In the genomic region with DNA sequence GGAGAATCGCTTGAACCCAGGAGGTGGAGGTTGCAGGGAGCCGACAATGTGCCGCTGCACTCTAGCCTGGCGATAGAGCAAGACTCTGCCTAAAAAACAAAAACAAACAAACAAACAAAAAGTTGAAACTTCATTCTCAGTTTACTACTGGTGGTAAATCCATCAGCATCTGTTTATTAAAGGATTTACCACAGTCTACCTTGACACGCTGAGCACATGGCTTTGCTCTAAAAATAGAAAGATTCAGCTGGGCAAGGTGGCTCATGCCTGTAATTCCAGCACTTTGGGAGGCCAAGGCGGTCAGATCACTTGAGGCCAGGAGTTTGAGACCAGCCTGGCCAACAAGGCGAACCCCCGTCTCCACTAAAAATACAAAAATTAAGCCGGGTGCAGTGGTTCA, we compare ENCODE assay signal across 15 cellular contexts.
DNase-seq lines count a peak whose midpoint lies in the region; ATAC-seq and TF ChIP-seq lines count a peak whose summit lies in the region.
"Had no signal": no experiment of that assay in that cellular context is flagged by ENCODE, and none has a peak within 500 bp of the region (broad histone marks: within the 10 kb centered on the region; RNA-seq: fewer than 3 reads in every experiment).

No MANE protein-coding gene starts in this region.

- no peak overlapping the region for H3K14ac ChIP-seq in mesenchymal stem cell (ENCODE audit: low read length in 2 of 2)

- no peak overlapping the region for H4K8ac ChIP-seq in mesenchymal stem cell (ENCODE audit: low read length)

- H3K4ac ChIP-seq in mesenchymal stem cell (ENCODE audit: low read depth in 1 of 2, low read length in 2 of 2): no peak overlapping the region

- H3K36me3 ChIP-seq in adrenal gland (replicated peaks in 1 of 2) (no peaks in the 10 kb centered on the region), mesenchymal stem cell (ENCODE audit: control insufficient read depth in 1 of 2, insufficient read depth in 2 of 2, low read depth in 1 of 2, low read length in 2 of 2) (no peaks in the 10 kb centered on the region), mucosa of descending colon (ENCODE audit: low read depth) (no peaks in the 10 kb centered on the region)
- H3K36me3 ChIP-seq: BE2C had no signal

- no peak overlapping the region for H3K4me2 ChIP-seq in mesenchymal stem cell (ENCODE audit: low read length, poor library complexity, severe bottlenecking)

- peaks cover 2% of the 10 kb centered on the region for H3K27me3 Mint-ChIP-seq in HFFc6 (ENCODE audit: insufficient read depth)
- H3K27me3 Mint-ChIP-seq: CD4-positive, alpha-beta T cell had no signal

- H2BK120ac ChIP-seq in mesenchymal stem cell (ENCODE audit: low read depth, low read length): no peak overlapping the region

- 84 to 87% (median 85%) methylated on average over 7 to 9 of the region's 9 CpGs for WGBS in adrenal gland, 4 donors
- 79% methylated on average over 9 of the region's 9 CpGs for WGBS in mesenchymal stem cell

- peaks cover 33 to 60% of the 10 kb centered on the region in 2 donors for H3K4me1 ChIP-seq in adrenal gland (replicated peaks in 1 of 2)
- peaks cover 10% of the 10 kb centered on the region for H3K4me1 ChIP-seq in mesenchymal stem cell (ENCODE audit: control insufficient read depth, insufficient read depth, low read depth, low read length)
- H3K4me1 ChIP-seq in mucosa of descending colon (ENCODE audit: low read depth): peaks cover 17% of the 10 kb centered on the region
- H3K4me1 ChIP-seq: BE2C had no signal

- no peak overlapping the region for H2BK15ac ChIP-seq in mesenchymal stem cell (ENCODE audit: low read depth, poor library complexity, severe bottlenecking)

- H3K4me1 Mint-ChIP-seq in HFFc6 (ENCODE audit: low read depth): peaks cover 61% of the 10 kb centered on the region

- no peaks in the 10 kb centered on the region for H3K27me3 ChIP-seq in AG04450 (ENCODE audit: control insufficient read depth, insufficient read depth, low read length)
- H3K27me3 ChIP-seq in adrenal gland: no peaks in the 10 kb centered on the region
- no peaks in the 10 kb centered on the region for H3K27me3 ChIP-seq in mesenchymal stem cell (ENCODE audit: control insufficient read depth in 1 of 2, insufficient read depth in 1 of 2, low read length in 2 of 2)
- H3K27me3 ChIP-seq: BE2C had no signal

- H3K79me1 ChIP-seq in mesenchymal stem cell (replicated peaks; ENCODE audit: low read length, poor library complexity, severe bottlenecking): peaks cover 2% of the 10 kb centered on the region

- H2AK5ac ChIP-seq in mesenchymal stem cell (ENCODE audit: low read length, severe bottlenecking): no peak overlapping the region

- H3K23ac ChIP-seq in mesenchymal stem cell (ENCODE audit: low read length in 2 of 2): no peak overlapping the region

- H3K18ac ChIP-seq in mesenchymal stem cell (ENCODE audit: low read depth in 1 of 2, low read length in 2 of 2): no peak overlapping the region

- no peak for TF ChIP-seq POLR2A in adrenal gland (IDR thresholded peaks at IDR 0.05)

- no peak overlapping the region for H3K9ac ChIP-seq in mesenchymal stem cell (ENCODE audit: low read length)

- DNase-seq in AG04450 (ENCODE audit: low read depth, low spot score): no peak
- DNase-seq in HFFc6: no peak
- DNase-seq in adrenal gland: no peak
- peak; percentile 44 for DNase-seq in mesenchymal stem cell
- DNase-seq in activated T-cell treated with anti-CD3 and anti-CD28 coated beads, Interleukin-2, amount 50 U/mL, for 48 hours: no peak
- DNase-seq in mucosa of descending colon: no peak
- DNase-seq in activated naive CD4-positive, alpha-beta T cell treated with anti-CD3 and anti-CD28 coated beads, Interleukin-2, amount 50 U/mL, for 72 hours (ENCODE audit: low spot score in 2 of 2): no peak
- DNase-seq: BE2C; CD4-positive, alpha-beta T cell; GOT3; NCI-H187; NCI-H345; NCI-H526 treated with DMSO at 0.1 percent for 48 hours; OCI-M1 had no signal

- peaks cover 17% of the 10 kb centered on the region for H3K36me3 Mint-ChIP-seq in HFFc6 (ENCODE audit: low read depth)
- peaks cover 0 to 13% of the 10 kb centered on the region in 2 donors for H3K36me3 Mint-ChIP-seq in activated naive CD4-positive, alpha-beta T cell treated with anti-CD3 and anti-CD28 coated beads, Interleukin-2, amount 50 U/mL, for 72 hours

- H2AFZ ChIP-seq in mesenchymal stem cell (ENCODE audit: low read depth, low read length): no peak overlapping the region

- no peak overlapping the region for H2BK5ac ChIP-seq in mesenchymal stem cell (ENCODE audit: low read depth, low read length, poor library complexity, severe bottlenecking)

- no peak overlapping the region for H3K4me3 ChIP-seq in AG04450 (ENCODE audit: low read depth, low read length)
- no peak overlapping the region for H3K4me3 ChIP-seq in adrenal gland
- no peak overlapping the region for H3K4me3 ChIP-seq in mesenchymal stem cell (ENCODE audit: insufficient read depth in 1 of 2, low read depth in 1 of 2, low read length in 2 of 2)
- H3K4me3 ChIP-seq in mucosa of descending colon: no peak overlapping the region

- intact Hi-C loops in adrenal gland (cut with DNase I): no loop called here
- intact Hi-C loops in mucosa of descending colon (cut with DNase I, micrococcal nuclease): no loop called here

- peaks cover 7% of the 10 kb centered on the region; the same call in 1 of the 2 replicates for H3K9me3 Mint-ChIP-seq in HFFc6
- H3K9me3 Mint-ChIP-seq in activated naive CD4-positive, alpha-beta T cell treated with anti-CD3 and anti-CD28 coated beads, Interleukin-2, amount 50 U/mL, for 72 hours: peaks cover 0 to 13% of the 10 kb centered on the region in 2 donors
- H3K9me3 Mint-ChIP-seq: CD4-positive, alpha-beta T cell had no signal

- H3K27ac Mint-ChIP-seq in HFFc6: peak overlapping the region; percentile 86
- no peak overlapping the region for H3K27ac Mint-ChIP-seq in activated naive CD4-positive, alpha-beta T cell treated with anti-CD3 and anti-CD28 coated beads, Interleukin-2, amount 50 U/mL, for 72 hours
- H3K27ac Mint-ChIP-seq: CD4-positive, alpha-beta T cell had no signal

- H3K9me3 ChIP-seq in AG04450 (ENCODE audit: control insufficient read depth, insufficient read depth, low read length) (no peaks in the 10 kb centered on the region), adrenal gland (replicated peaks in 1 of 3) (no peaks in the 10 kb centered on the region), mesenchymal stem cell (ENCODE audit: control insufficient read depth, low read length) (no peaks in the 10 kb centered on the region), mucosa of descending colon (no peaks in the 10 kb centered on the region)
- H3K9me3 ChIP-seq: BE2C had no signal

- no peak overlapping the region for H2BK12ac ChIP-seq in mesenchymal stem cell (ENCODE audit: low read length in 2 of 2)

- no peak overlapping the region for H4K91ac ChIP-seq in mesenchymal stem cell (ENCODE audit: low read length)

- H3K27ac ChIP-seq in AG04450 (ENCODE audit: low read depth, low read length): peak overlapping the region; percentile 52
- peak overlapping the region in 4 of 5 donors; percentile 78 to 96 (median 86) for H3K27ac ChIP-seq in adrenal gland
- H3K27ac ChIP-seq in mesenchymal stem cell (ENCODE audit: low read length, poor library complexity, severe bottlenecking): no peak overlapping the region

- ATAC-seq in mucosa of descending colon (no peak), HG03135 (IDR thresholded peaks at IDR 0.05; ENCODE audit: unreplicated experiment) (no peak)
- no peak for ATAC-seq in activated naive CD4-positive, alpha-beta T cell treated with anti-CD3 and anti-CD28 coated beads, Interleukin-2, amount 50 U/mL, for 72 hours

- CTCF ChIA-PET in AG04450 (lab: Charles Lee): interaction anchor here (0.7 kb wide), 1 partner anchor 195 kb away, joined by 3 read pairs; no protein-coding TSS in a partner anchor

- H3K4me3 Mint-ChIP-seq in HFFc6: no peak overlapping the region; the same call in 1 of the 2 replicates
- H3K4me3 Mint-ChIP-seq: CD4-positive, alpha-beta T cell had no signal

- no peak for TF ChIP-seq CTCF in AG04450 (IDR thresholded peaks at IDR 0.05; ENCODE audit: low read depth, low read length)
- TF ChIP-seq CTCF in HFFc6 (IDR thresholded peaks at IDR 0.05): no peak
- no peak for TF ChIP-seq CTCF in adrenal gland (IDR thresholded peaks at IDR 0.05)
- TF ChIP-seq CTCF in mucosa of descending colon (IDR thresholded peaks at IDR 0.05): no peak

- POLR2A ChIA-PET in AG04450 (lab: Yijun Ruan, JAX): interaction anchor here (0.7 to 3.1 kb wide), 4 partner anchors 27 to 198 kb away, joined by 4 to 17 read pairs (median 9); no protein-coding TSS in a partner anchor
